22 cellular contexts compared by ENCODE assay signal in the genomic region with DNA sequence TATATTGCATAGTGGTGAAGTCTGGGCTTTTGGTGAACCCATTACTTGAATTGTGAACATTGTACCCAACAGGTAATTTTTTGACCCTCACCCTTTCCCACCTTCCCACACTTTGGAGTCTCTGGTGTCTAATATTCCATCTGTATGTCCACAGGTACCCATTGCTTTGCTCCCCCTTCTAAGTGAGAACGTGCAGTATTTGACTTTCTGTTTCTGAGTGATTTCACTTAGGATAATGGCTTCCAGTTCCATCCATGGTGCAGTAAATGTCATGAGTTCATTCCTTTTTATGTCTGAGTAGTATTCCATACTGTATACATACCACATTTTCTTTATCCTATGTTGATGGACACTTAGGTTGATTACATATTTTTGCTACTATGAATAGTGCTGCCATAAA.
A peak's percentile ranks its signal among the peaks of the same experiment; 100 is the strongest.
DNase-seq lines count a peak whose midpoint lies in the region; ATAC-seq and TF ChIP-seq lines count a peak whose summit lies in the region.
"Had no signal": no experiment of that assay in that cellular context is flagged by ENCODE, and none has a peak within 500 bp of the region (broad histone marks: within the 10 kb centered on the region; RNA-seq: fewer than 3 reads in every experiment).

No MANE protein-coding gene starts in this region.

- ATAC-seq in activated T-helper 17 cell treated with anti-CD3 and anti-CD28 coated beads, Interleukin-2, amount 50 U/mL, for 72 hours (replicated peaks) = no peak
- ATAC-seq in GM18873 (IDR thresholded peaks at IDR 0.05; ENCODE audit: low FRiP score, unreplicated experiment) (no peak), Right ventricle myocardium inferior (no peak)
- ATAC-seq: A549, GM12878, GM23338, HCT116 had no signal

- TF ChIP-seq CTCF in endothelial cell (IDR thresholded peaks at IDR 0.05; ENCODE audit: unreplicated experiment) = no peak

- H3K9me3 Mint-ChIP-seq in activated CD4-positive, alpha-beta T cell treated with anti-CD3 and anti-CD28 coated beads, Interleukin-2, amount 10 ng/mL, durations not matched to agents 24 days and 14 days = no peaks in the 10 kb centered on the region
- peaks cover under 1% of the 10 kb centered on the region for H3K9me3 Mint-ChIP-seq in activated T-helper 17 cell treated with anti-CD3 and anti-CD28 coated beads, Interleukin-2, amount 50 U/mL, for 72 hours
- no peaks in the 10 kb centered on the region for H3K9me3 Mint-ChIP-seq in endothelial cell (ENCODE audit: unreplicated experiment)
- H3K9me3 Mint-ChIP-seq: CD4-positive, alpha-beta T cell had no signal

- H3K27ac Mint-ChIP-seq in activated CD4-positive, alpha-beta T cell treated with anti-CD3 and anti-CD28 coated beads, Interleukin-2, amount 10 ng/mL, durations not matched to agents 24 days and 14 days = peak overlapping the region; percentile 71
- H3K27ac Mint-ChIP-seq in activated T-helper 17 cell treated with anti-CD3 and anti-CD28 coated beads, Interleukin-2, amount 50 U/mL, for 72 hours = peak overlapping the region; percentile 38
- no peak overlapping the region for H3K27ac Mint-ChIP-seq in endothelial cell (ENCODE audit: unreplicated experiment)
- H3K27ac Mint-ChIP-seq: CD4-positive, alpha-beta T cell; CD8-positive, alpha-beta memory T cell; GM23338; H9 had no signal

- DNase-seq in activated CD4-positive, alpha-beta T cell treated with anti-CD3 and anti-CD28 coated beads, Interleukin-2, amount 10 ng/mL, durations not matched to agents 24 days and 14 days = no peak
- no peak for DNase-seq in activated CD4-positive, alpha-beta T cell treated with anti-CD3 and anti-CD28 coated beads, Interleukin-2, amount 50 U/mL, for 4 hours
- DNase-seq in endothelial cell (ENCODE audit: low spot score) = no peak
- no peak for DNase-seq in Right ventricle myocardium inferior (ENCODE audit: missing footprints)
- DNase-seq: 8988T; ACHN; AML-193; BE2C; CD4-positive, alpha-beta T cell; CD8-positive, alpha-beta memory T cell; DMS 273 treated with DMSO at 0.1 percent for 48 hours; DMS79; EL; GDM1; H9 had no signal

- peaks cover 32% of the 10 kb centered on the region for H3K4me1 Mint-ChIP-seq in activated CD4-positive, alpha-beta T cell treated with anti-CD3 and anti-CD28 coated beads, Interleukin-2, amount 10 ng/mL, durations not matched to agents 24 days and 14 days
- H3K4me1 Mint-ChIP-seq in activated T-helper 17 cell treated with anti-CD3 and anti-CD28 coated beads, Interleukin-2, amount 50 U/mL, for 72 hours = peaks cover 20% of the 10 kb centered on the region
- peaks cover 26% of the 10 kb centered on the region for H3K4me1 Mint-ChIP-seq in endothelial cell (ENCODE audit: unreplicated experiment)

- intact Hi-C loops in activated CD4-positive, alpha-beta T cell treated with anti-CD3 and anti-CD28 coated beads, Interleukin-2, amount 10 ng/mL, durations not matched to agents 24 days and 14 days (cut with micrococcal nuclease) = loop anchor here (2.0 kb wide), 1 partner anchor 185 kb away; no protein-coding TSS in a partner anchor
- intact Hi-C loops in Right ventricle myocardium inferior (cut with DNase I) = loop anchor here (5.0 kb wide), 1 partner anchor 90 kb away; a partner anchor contains a TSS

- H3K4me3 Mint-ChIP-seq in activated CD4-positive, alpha-beta T cell treated with anti-CD3 and anti-CD28 coated beads, Interleukin-2, amount 10 ng/mL, durations not matched to agents 24 days and 14 days = no peak overlapping the region
- H3K4me3 Mint-ChIP-seq in activated T-helper 17 cell treated with anti-CD3 and anti-CD28 coated beads, Interleukin-2, amount 50 U/mL, for 72 hours = no peak overlapping the region
- peak overlapping the region; percentile 52 for H3K4me3 Mint-ChIP-seq in endothelial cell (ENCODE audit: unreplicated experiment)
- H3K4me3 Mint-ChIP-seq: CD14-positive monocyte; CD4-positive, alpha-beta T cell; CD8-positive, alpha-beta memory T cell; GM23338; H9 had no signal

- no peaks in the 10 kb centered on the region for H3K36me3 Mint-ChIP-seq in activated CD4-positive, alpha-beta T cell treated with anti-CD3 and anti-CD28 coated beads, Interleukin-2, amount 10 ng/mL, durations not matched to agents 24 days and 14 days (ENCODE audit: low read depth)
- H3K36me3 Mint-ChIP-seq in activated T-helper 17 cell treated with anti-CD3 and anti-CD28 coated beads, Interleukin-2, amount 50 U/mL, for 72 hours (ENCODE audit: low read depth) = no peaks in the 10 kb centered on the region
- H3K36me3 Mint-ChIP-seq in endothelial cell (ENCODE audit: low read depth, unreplicated experiment) = no peaks in the 10 kb centered on the region
- H3K36me3 Mint-ChIP-seq: CD14-positive monocyte; CD8-positive, alpha-beta memory T cell had no signal

- H3K27me3 Mint-ChIP-seq in activated CD4-positive, alpha-beta T cell treated with anti-CD3 and anti-CD28 coated beads, Interleukin-2, amount 10 ng/mL, durations not matched to agents 24 days and 14 days = no peaks in the 10 kb centered on the region
- H3K27me3 Mint-ChIP-seq in activated T-helper 17 cell treated with anti-CD3 and anti-CD28 coated beads, Interleukin-2, amount 50 U/mL, for 72 hours = no peaks in the 10 kb centered on the region
- no peaks in the 10 kb centered on the region for H3K27me3 Mint-ChIP-seq in endothelial cell (ENCODE audit: unreplicated experiment)
- H3K27me3 Mint-ChIP-seq: CD4-positive, alpha-beta T cell; CD8-positive, alpha-beta memory T cell had no signal
